Comparison of ENCODE assay signal across 12 cellular contexts in genomic region chr1:246837418-246838117, GRCh38.
A peak's percentile ranks its signal among the peaks of the same experiment; 100 is the strongest.
DNase-seq lines count a peak whose midpoint lies in the region; ATAC-seq and TF ChIP-seq lines count a peak whose summit lies in the region.
"Had no signal": no experiment of that assay in that cellular context is flagged by ENCODE, and none has a peak within 500 bp of the region (broad histone marks: within the 10 kb centered on the region; RNA-seq: fewer than 3 reads in every experiment).

No MANE protein-coding gene starts in this region.

- H3K9me3 ChIP-seq in A673 (ENCODE audit: low read depth, low read length, poor library complexity, severe bottlenecking) (no peaks in the 10 kb centered on the region), tibial nerve (no peaks in the 10 kb centered on the region)
- H3K9me3 ChIP-seq: MG63 had no signal

- H3K27me3 Mint-ChIP-seq in natural killer cell (ENCODE audit: low read depth in 2 of 2), result peaks cover 0 to 7% of the 10 kb centered on the region in 2 donors
- peaks cover 6 to 8% of the 10 kb centered on the region in 2 donors for H3K27me3 Mint-ChIP-seq in natural killer cell treated with Interleukin-12 subunit alpha and Interleukin-12 subunit beta and Interleukin-15 and Interleukin-18, amount 100 ng/mL, for 72 hours
- H3K27me3 Mint-ChIP-seq in stimulated activated naive CD8-positive, alpha-beta T cell treated with anti-CD3 and anti-CD28 coated beads, Interleukin-15, amount 100 ng/mL, for 72 hours, result no peaks in the 10 kb centered on the region
- H3K27me3 Mint-ChIP-seq: activated CD4-positive, alpha-beta memory T cell treated with anti-CD3 and anti-CD28 coated beads for 36 hours had no signal

- H3K9me3 Mint-ChIP-seq in natural killer cell, result no peaks in the 10 kb centered on the region
- H3K9me3 Mint-ChIP-seq in natural killer cell treated with Interleukin-12 subunit alpha and Interleukin-12 subunit beta and Interleukin-15 and Interleukin-18, amount 100 ng/mL, for 72 hours, result no peaks in the 10 kb centered on the region
- H3K9me3 Mint-ChIP-seq in stimulated activated naive CD8-positive, alpha-beta T cell treated with anti-CD3 and anti-CD28 coated beads, Interleukin-15, amount 100 ng/mL, for 72 hours, result no peaks in the 10 kb centered on the region
- H3K9me3 Mint-ChIP-seq: activated CD4-positive, alpha-beta memory T cell treated with anti-CD3 and anti-CD28 coated beads for 36 hours; nephron had no signal

- H3K36me3 ChIP-seq in A673 (ENCODE audit: insufficient read depth, low read length, poor library complexity, severe bottlenecking) (peaks cover 7% of the 10 kb centered on the region), tibial nerve (peaks cover 0 to 40% (median 0%) of the 10 kb centered on the region in 3 donors)

- peak in 2 of 3 donors; percentile 28 to 43 for ATAC-seq in natural killer cell
- no peak for ATAC-seq in natural killer cell treated with Interleukin-12 subunit alpha and Interleukin-12 subunit beta and Interleukin-15 and Interleukin-18, amount 100 ng/mL, for 72 hours
- ATAC-seq in HG03159 (IDR thresholded peaks at IDR 0.05; ENCODE audit: unreplicated experiment), result peak; percentile 64
- ATAC-seq in stimulated activated naive CD8-positive, alpha-beta T cell treated with anti-CD3 and anti-CD28 coated beads, Interleukin-15, amount 100 ng/mL, for 72 hours, result peak; percentile 69

- 90 to 95% methylated on average over 9 of the region's 9 CpGs for WGBS in tibial nerve, 2 donors

- TF ChIP-seq CTCF in natural killer cell (IDR thresholded peaks at IDR 0.05) (no peak), A673 (conservative IDR thresholded peaks at IDR 0.05; ENCODE audit: low read depth, low read length) (no peak), tibial nerve (IDR thresholded peaks at IDR 0.05) (no peak)

- TF ChIP-seq POLR2A in tibial nerve (IDR thresholded peaks at IDR 0.05), result no peak

- H3K27ac Mint-ChIP-seq in natural killer cell, result no peak overlapping the region
- H3K27ac Mint-ChIP-seq in natural killer cell treated with Interleukin-12 subunit alpha and Interleukin-12 subunit beta and Interleukin-15 and Interleukin-18, amount 100 ng/mL, for 72 hours, result no peak overlapping the region
- H3K27ac Mint-ChIP-seq in stimulated activated naive CD8-positive, alpha-beta T cell treated with anti-CD3 and anti-CD28 coated beads, Interleukin-15, amount 100 ng/mL, for 72 hours, result no peak overlapping the region
- H3K27ac Mint-ChIP-seq: activated CD4-positive, alpha-beta memory T cell treated with anti-CD3 and anti-CD28 coated beads for 36 hours; nephron had no signal

- no peak for TF ChIP-seq EP300 in tibial nerve (IDR thresholded peaks at IDR 0.05)

- H3K4me3 Mint-ChIP-seq in natural killer cell, result no peak overlapping the region
- no peak overlapping the region for H3K4me3 Mint-ChIP-seq in natural killer cell treated with Interleukin-12 subunit alpha and Interleukin-12 subunit beta and Interleukin-15 and Interleukin-18, amount 100 ng/mL, for 72 hours
- no peak overlapping the region for H3K4me3 Mint-ChIP-seq in stimulated activated naive CD8-positive, alpha-beta T cell treated with anti-CD3 and anti-CD28 coated beads, Interleukin-15, amount 100 ng/mL, for 72 hours
- H3K4me3 Mint-ChIP-seq: activated CD4-positive, alpha-beta memory T cell treated with anti-CD3 and anti-CD28 coated beads for 36 hours; nephron had no signal

- DNase-seq in natural killer cell (no peak), astrocyte of the hippocampus (ENCODE audit: low read depth, low spot score) (peak; percentile 17), A673 (ENCODE audit: low spot score) (no peak), NCI-H1694 treated with DMSO at 0.1 percent for 48 hours (lab: John Stamatoyannopoulos, UW) (no peak), tibial nerve (ENCODE audit: low spot score in 2 of 2) (no peak)
- no peak for DNase-seq in natural killer cell treated with Interleukin-12 subunit alpha and Interleukin-12 subunit beta and Interleukin-15 and Interleukin-18, amount 100 ng/mL, for 72 hours (ENCODE audit: low spot score)
- no peak for DNase-seq in stimulated activated naive CD8-positive, alpha-beta T cell treated with anti-CD3 and anti-CD28 coated beads, Interleukin-15, amount 100 ng/mL, for 72 hours
- DNase-seq: activated CD4-positive, alpha-beta memory T cell treated with anti-CD3 and anti-CD28 coated beads for 36 hours; anterior cingulate cortex; MG63 had no signal

- BruUV-seq in A673 (replicated peaks; lab: Mats Ljungman, UMichigan), result no TSS peak

- intact Hi-C loops in natural killer cell (cut with micrococcal nuclease) (no loop called here), A673 (cut with micrococcal nuclease; ENCODE audit: unreplicated experiment) (no loop called here)

- CTCF ChIA-PET in A673 (lab: Charles Lee), result no interaction called here

- H3K36me3 Mint-ChIP-seq in natural killer cell, result no peaks in the 10 kb centered on the region
- H3K36me3 Mint-ChIP-seq in natural killer cell treated with Interleukin-12 subunit alpha and Interleukin-12 subunit beta and Interleukin-15 and Interleukin-18, amount 100 ng/mL, for 72 hours, result no peaks in the 10 kb centered on the region

- peaks cover 0 to 6% of the 10 kb centered on the region in 2 donors for H3K4me1 Mint-ChIP-seq in natural killer cell
- H3K4me1 Mint-ChIP-seq in natural killer cell treated with Interleukin-12 subunit alpha and Interleukin-12 subunit beta and Interleukin-15 and Interleukin-18, amount 100 ng/mL, for 72 hours (ENCODE audit: low read depth in 2 of 2), result peaks cover 0 to 2% of the 10 kb centered on the region in 2 donors
- peaks cover 6% of the 10 kb centered on the region for H3K4me1 Mint-ChIP-seq in stimulated activated naive CD8-positive, alpha-beta T cell treated with anti-CD3 and anti-CD28 coated beads, Interleukin-15, amount 100 ng/mL, for 72 hours
- H3K4me1 Mint-ChIP-seq: nephron had no signal

- H3K27ac ChIP-seq in A673 (ENCODE audit: low read depth, low read length, poor library complexity, severe bottlenecking) (no peak overlapping the region), tibial nerve (no peak overlapping the region)

- H3K27me3 ChIP-seq in A673 (replicated peaks; ENCODE audit: insufficient read depth, low read depth, low read length, poor library complexity) (no peaks in the 10 kb centered on the region), tibial nerve (no peaks in the 10 kb centered on the region)
- H3K27me3 ChIP-seq: MG63 had no signal

- POLR2A ChIA-PET in A673 (lab: Charles Lee; ENCODE audit: low non-redundant PET), result no interaction called here

- no peaks in the 10 kb centered on the region for H3K4me1 ChIP-seq in A673 (ENCODE audit: insufficient read depth, low read length, poor library complexity, severe bottlenecking)
- H3K4me1 ChIP-seq in tibial nerve, result no peaks in the 10 kb centered on the region

- H3K4me3 ChIP-seq in A673 (ENCODE audit: low read depth, low read length, poor library complexity, severe bottlenecking) (no peak overlapping the region), tibial nerve (no peak overlapping the region)
- H3K4me3 ChIP-seq: MG63 had no signal

Comparison
In these comparisons a context has a peak if more than half of its experiments do, and no peak if none do; other contexts are left out.
1. ATAC-seq: peak in natural killer cell (2 of 3), HG03159 (single experiment) and stimulated activated naive CD8-positive, alpha-beta T cell treated with anti-CD3 and anti-CD28 coated beads, Interleukin-15, amount 100 ng/mL, for 72 hours (single experiment); none in natural killer cell treated with Interleukin-12 subunit alpha and Interleukin-12 subunit beta and Interleukin-15 and Interleukin-18, amount 100 ng/mL, for 72 hours (0 of 2).